10 cellular contexts compared by ENCODE assay signal in the genomic region with DNA sequence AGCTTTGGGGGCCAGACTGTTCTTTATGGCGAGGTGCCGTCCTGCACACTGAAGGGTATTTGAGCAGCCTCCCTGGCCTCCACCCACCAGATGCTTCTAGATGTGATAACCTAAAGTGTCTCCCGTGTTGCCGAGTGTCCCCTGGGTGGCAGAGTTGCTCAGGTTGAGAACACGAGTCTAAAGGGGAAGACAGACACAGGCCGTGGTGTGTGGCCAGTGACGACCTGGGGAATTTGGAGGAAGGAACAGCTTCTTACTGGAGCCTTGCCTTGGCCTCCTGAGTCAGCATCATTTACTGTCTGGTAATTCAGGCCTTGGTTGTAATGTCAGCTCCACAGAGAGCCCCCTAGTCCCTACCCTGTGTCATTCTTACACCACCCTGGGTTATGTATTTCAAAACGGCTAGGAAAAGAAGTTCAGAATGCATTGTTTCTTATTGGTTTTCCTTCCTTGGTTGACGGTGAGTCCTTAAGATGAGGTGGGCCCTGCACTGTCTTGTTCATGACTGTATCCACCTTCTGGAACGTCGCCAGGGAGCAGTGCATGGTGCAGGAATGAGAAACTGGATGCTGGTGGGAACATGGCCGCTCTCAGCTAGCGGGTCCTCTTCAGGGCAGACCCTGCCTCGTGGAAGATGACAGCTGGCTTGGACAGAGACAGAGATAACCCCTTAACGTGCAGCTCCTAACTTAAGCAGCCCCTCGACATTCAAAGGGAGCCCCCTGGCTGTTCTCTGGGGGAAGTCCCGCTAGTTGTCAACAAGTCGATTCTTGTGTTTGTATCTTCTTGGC. TPM values are rescaled to one million over a fixed set of nuclear protein-coding genes. Genes with fewer than 3 reads are reported as not detected.
DNase-seq lines count a peak whose midpoint lies in the region; ATAC-seq, FAIRE-seq and TF ChIP-seq lines count a peak whose summit lies in the region.
"Had no signal": no experiment of that assay in that cellular context is flagged by ENCODE, and none has a peak within 500 bp of the region (broad histone marks: within the 10 kb centered on the region; RNA-seq: fewer than 3 reads in every experiment).

No MANE protein-coding gene starts in this region.

- POLR2A ChIA-PET in endothelial cell of umbilical vein (lab: Charles Lee), result interaction anchor here (0.7 kb wide), 1 partner anchor 224 kb away, joined by 9 read pairs; no protein-coding TSS in a partner anchor

- BruUV-seq in endothelial cell of umbilical vein (replicated peaks; lab: Mats Ljungman, UMichigan), result no TSS peak

- FAIRE-seq in endothelial cell of umbilical vein (lab: Jason Lieb, UNC), result peak; percentile 35

- H3K79me2 ChIP-seq in endothelial cell of umbilical vein (ENCODE audit: control insufficient read depth, insufficient read depth, low read length), result peaks cover 17% of the 10 kb centered on the region

- H3K4me3 ChIP-seq in NB4 (ENCODE audit: low read depth, low read length), result no peak overlapping the region
- H3K4me3 ChIP-seq in endothelial cell of umbilical vein (replicated peaks in 1 of 3; ENCODE audit: insufficient read depth in 1 of 3, low read depth in 1 of 3, low read length in 3 of 3), result no peak overlapping the region
- H3K4me3 ChIP-seq: lung had no signal

- TF ChIP-seq POLR2A in NB4 (IDR thresholded peaks at IDR 0.05; ENCODE audit: extremely low read depth, insufficient read length) (no peak), endothelial cell of umbilical vein (IDR thresholded peaks at IDR 0.05; ENCODE audit: low read depth, low read length) (no peak)

- no peak overlapping the region for H3K9ac ChIP-seq in endothelial cell of umbilical vein (replicated peaks; ENCODE audit: extremely low read depth, insufficient read depth, low read length)

- peak; percentile 21 for TF ChIP-seq CTCF in NB4 (IDR thresholded peaks at IDR 0.05; ENCODE audit: low read depth, low read length)
- peak in 1 of 2 donors; percentile 4 for TF ChIP-seq CTCF in endothelial cell of umbilical vein (IDR thresholded peaks at IDR 0.05; ENCODE audit: extremely low read depth in 1 of 2, insufficient read depth in 1 of 2, low read depth in 1 of 2, low read length in 2 of 2)

- CTCF ChIA-PET in endothelial cell of umbilical vein (lab: Charles Lee), result interaction anchor here (1.2 to 1.4 kb wide), 2 partner anchors 57 to 122 kb away, joined by 3 to 5 read pairs; no protein-coding TSS in a partner anchor

- no peaks in the 10 kb centered on the region for H4K20me1 ChIP-seq in endothelial cell of umbilical vein (replicated peaks; ENCODE audit: control insufficient read depth, extremely low read depth, insufficient read depth, low read length)

- intact Hi-C loops in endothelial cell of umbilical vein (cut with micrococcal nuclease) (loop anchor here (10.0 kb wide), 1 partner anchor 62 kb away; no protein-coding TSS in a partner anchor), sciatic nerve (cut with DNase I) (no loop called here)

- ATAC-seq in sciatic nerve, result peak; percentile 74

- peak; percentile 14 to 19 for DNase-seq in NOMO-1 (lab: John Stamatoyannopoulos, UW; ENCODE audit: unreplicated experiment in 2 of 2)
- DNase-seq in NOMO-1 treated with DMSO at 0.1 percent for 48 hours (lab: John Stamatoyannopoulos, UW; ENCODE audit: unreplicated experiment), result no peak
- peak; percentile 72 for DNase-seq in NB4 (ENCODE audit: low read depth)
- no peak for DNase-seq in endothelial cell of umbilical vein (ENCODE audit: low read depth, low spot score)
- DNase-seq in sciatic nerve (ENCODE audit: low spot score), result no peak
- DNase-seq in KG1 (lab: John Stamatoyannopoulos, UW), result no peak
- no peak for DNase-seq in NCI-H146 treated with DMSO at 0.1 percent for 48 hours (lab: John Stamatoyannopoulos, UW; ENCODE audit: unreplicated experiment)
- DNase-seq in stimulated activated CD4-positive, alpha-beta T cell treated with anti-CD3 and anti-CD28 coated beads, Interleukin-12 subunit alpha, Interleukin-12 subunit beta, amount 100 ng/mL, for 4 hours, result no peak
- DNase-seq: Kasumi-1 had no signal

- no peaks in the 10 kb centered on the region for H3K27me3 ChIP-seq in endothelial cell of umbilical vein (ENCODE audit: control insufficient read depth in 2 of 2, insufficient read depth in 2 of 2, low read length in 2 of 2)

- H3K27ac ChIP-seq in endothelial cell of umbilical vein (ENCODE audit: insufficient read depth, low read depth, low read length), result no peak overlapping the region

- dilution Hi-C loops in endothelial cell of umbilical vein (cut with MboI; ENCODE audit: extremely low pct_ligation_motif_present, low sequenced_read_pairs), result no loop called here

- peaks cover 17 to 30% of the 10 kb centered on the region in 2 experiments for H3K36me3 ChIP-seq in endothelial cell of umbilical vein (ENCODE audit: control insufficient read depth in 2 of 2, extremely low read depth in 1 of 2, insufficient read depth in 2 of 2, low read length in 2 of 2)

- H2AFZ ChIP-seq in endothelial cell of umbilical vein (ENCODE audit: low read depth, low read length), result no peak overlapping the region

- H3K9me3 ChIP-seq in endothelial cell of umbilical vein (replicated peaks; ENCODE audit: control insufficient read depth, insufficient read depth, low read length), result no peaks in the 10 kb centered on the region

- no peak overlapping the region for H3K4me2 ChIP-seq in endothelial cell of umbilical vein (ENCODE audit: insufficient read depth, low read length)

- H3K9me1 ChIP-seq in endothelial cell of umbilical vein (replicated peaks; ENCODE audit: control insufficient read depth, extremely low read depth, insufficient read depth, low read length), result no peaks in the 10 kb centered on the region

- H3K4me1 ChIP-seq in endothelial cell of umbilical vein (ENCODE audit: control insufficient read depth, extremely low read depth, insufficient read depth, low read length), result peaks cover 33% of the 10 kb centered on the region

TF ChIP-seq in endothelial cell of umbilical vein, 7 proteins besides CTCF, POLR2A, EP300 and RAD21:
- TF ChIP-seq EZH2 (IDR thresholded peaks at IDR 0.05; ENCODE audit: borderline replicate concordance, low read depth, low read length, severe bottlenecking), result no peak
- no peak for TF ChIP-seq FOS (IDR thresholded peaks at IDR 0.05; ENCODE audit: borderline replicate concordance, insufficient read depth, low read length)
- TF ChIP-seq POLR2AphosphoS5 (IDR thresholded peaks at IDR 0.05; ENCODE audit: insufficient read depth, low read depth, low read length), result no peak
- TF ChIP-seq JUN (IDR thresholded peaks at IDR 0.05; ENCODE audit: borderline replicate concordance, insufficient read depth, insufficient read length, low read depth), result no peak
- no peak for TF ChIP-seq GATA2 (IDR thresholded peaks at IDR 0.05; ENCODE audit: insufficient read depth, insufficient read length, low read depth, low read length)
- TF ChIP-seq MYC (IDR thresholded peaks at IDR 0.05; ENCODE audit: low read depth, low read length), result no peak
- TF ChIP-seq, protein P1, sequence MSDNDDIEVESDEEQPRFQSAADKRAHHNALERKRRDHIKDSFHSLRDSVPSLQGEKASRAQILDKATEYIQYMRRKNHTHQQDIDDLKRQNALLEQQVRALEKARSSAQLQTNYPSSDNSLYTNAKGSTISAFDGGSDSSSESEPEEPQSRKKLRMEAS (IDR thresholded peaks at IDR 0.05; ENCODE audit: insufficient read depth, insufficient read length), result no peak

RNA-seq across cellular contexts. Expression of a gene that starts 7.1 kb away (rescaled TPM):
- total RNA-seq in endothelial cell of umbilical vein, result 69.2 and 75.0 TPM in 2 replicates
- polyA plus RNA-seq in endothelial cell of umbilical vein, result 42.8 and 46.2 TPM in 2 replicates
- polyA plus RNA-seq in endothelial cell of umbilical vein (2011; cell fraction: cytosol; rRNA removed), result 23.0 and 27.2 TPM in 2 replicates
- 221 and 236 TPM in 2 replicates for polyA plus RNA-seq in endothelial cell of umbilical vein (2011; cell fraction: nucleus; rRNA removed)
- polyA plus RNA-seq in endothelial cell of umbilical vein (2012), result 51.5 and 56.1 TPM in 2 replicates
- polyA minus RNA-seq in endothelial cell of umbilical vein, result 57.8 and 62.9 TPM in 2 replicates
- polyA minus RNA-seq in endothelial cell of umbilical vein (2011; cell fraction: cytosol; rRNA and poly(A)+ RNA removed), result 18.3 TPM
- 102 and 112 TPM in 2 replicates for polyA minus RNA-seq in endothelial cell of umbilical vein (2011; cell fraction: nucleus; rRNA and poly(A)+ RNA removed)
- total RNA-seq in sciatic nerve, result 84.8 TPM

RNA-seq across cellular contexts. Expression of a gene that starts 52.5 kb away (rescaled TPM):
- total RNA-seq in endothelial cell of umbilical vein, result 1.2 TPM in 2 replicates
- polyA plus RNA-seq in endothelial cell of umbilical vein, result 0.76 and 1.7 TPM in 2 replicates
- polyA plus RNA-seq in endothelial cell of umbilical vein (2011; cell fraction: cytosol; rRNA removed), result 0.70 and 0.72 TPM in 2 replicates
- 0.98 and 1.7 TPM in 2 replicates for polyA plus RNA-seq in endothelial cell of umbilical vein (2011; cell fraction: nucleus; rRNA removed)
- 0.16 TPM in 2 replicates for polyA plus RNA-seq in endothelial cell of umbilical vein (2012)
- polyA minus RNA-seq in endothelial cell of umbilical vein, result 1.4 and 2.7 TPM in 2 replicates
- not detected for polyA minus RNA-seq in endothelial cell of umbilical vein (2011; cell fraction: cytosol; rRNA and poly(A)+ RNA removed)
- polyA minus RNA-seq in endothelial cell of umbilical vein (2011; cell fraction: nucleus; rRNA and poly(A)+ RNA removed), result 2.5 and 2.6 TPM in 2 replicates
- 2.5 TPM for total RNA-seq in sciatic nerve

Comparison
In these comparisons a context has a peak if more than half of its experiments do, and no peak if none do; other contexts are left out.
1. DNase-seq: peak in NOMO-1 (2 of 2) and NB4 (single experiment); none in NOMO-1 treated with DMSO at 0.1 percent for 48 hours (single experiment), endothelial cell of umbilical vein (single experiment), sciatic nerve (single experiment), KG1 (single experiment), NCI-H146 treated with DMSO at 0.1 percent for 48 hours (single experiment) and stimulated activated CD4-positive, alpha-beta T cell treated with anti-CD3 and anti-CD28 coated beads, Interleukin-12 subunit alpha, Interleukin-12 subunit beta, amount 100 ng/mL, for 4 hours (single experiment).